11 cellular contexts compared by ENCODE assay signal in the genomic region with DNA sequence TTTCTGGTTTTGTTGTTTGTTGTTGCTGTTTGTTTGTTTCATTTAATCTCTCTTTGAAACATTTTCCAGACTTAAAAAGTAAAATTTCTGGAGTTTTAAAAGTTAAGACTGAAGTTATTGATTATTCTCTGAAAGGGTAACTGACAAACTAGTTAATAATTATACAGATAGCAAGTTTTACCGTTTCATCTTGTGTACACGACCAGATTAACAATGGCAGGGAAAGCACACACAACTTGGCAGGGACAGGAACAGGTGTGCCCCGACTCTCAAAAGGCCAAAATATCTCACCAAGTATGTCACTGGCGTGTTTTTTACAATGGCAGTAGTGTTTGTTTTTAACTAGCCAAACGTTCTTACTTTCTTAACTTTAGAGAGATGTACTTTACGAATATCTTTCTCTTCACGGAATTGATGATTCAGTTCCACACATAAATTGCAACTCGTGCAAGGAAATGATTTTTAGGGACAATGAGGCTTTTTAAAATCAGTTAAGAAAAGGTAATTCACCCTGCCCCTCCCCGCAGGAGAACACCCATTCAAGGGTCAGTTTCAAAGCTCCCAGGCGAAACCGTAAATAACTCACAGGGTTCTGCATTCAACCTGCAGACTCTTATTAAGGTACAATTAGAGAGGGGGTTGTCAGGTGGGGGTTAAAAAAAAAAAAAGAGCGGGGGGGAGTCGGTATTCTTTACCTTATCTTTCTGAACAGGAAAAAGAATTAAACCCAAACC. TPM values are rescaled to one million over a fixed set of nuclear protein-coding genes. Genes with fewer than 3 reads are reported as not detected.
DNase-seq lines count a peak whose midpoint lies in the region; ATAC-seq and TF ChIP-seq lines count a peak whose summit lies in the region.
"Had no signal": no experiment of that assay in that cellular context is flagged by ENCODE, and none has a peak within 500 bp of the region (broad histone marks: within the 10 kb centered on the region; RNA-seq: fewer than 3 reads in every experiment).

No MANE protein-coding gene starts in this region.

- no peak overlapping the region for H2AFZ ChIP-seq in SK-N-SH (ENCODE audit: low read depth)
- no peak overlapping the region for H2AFZ ChIP-seq in mammary epithelial cell (ENCODE audit: low read depth, low read length)

- H3K9ac ChIP-seq in SK-N-SH (peak overlapping the region; percentile 66; the same call in 1 of the 2 replicates), mammary epithelial cell (ENCODE audit: insufficient read depth, low read length) (peak overlapping the region; percentile 85)

- TF ChIP-seq EP300 in SK-N-SH (IDR thresholded peaks at IDR 0.05; ENCODE audit: borderline replicate concordance in 1 of 2, low read depth in 1 of 2, low read length in 1 of 2) = no peak

- H3K27me3 ChIP-seq in SK-N-SH (ENCODE audit: insufficient read depth) = no peaks in the 10 kb centered on the region
- no peaks in the 10 kb centered on the region for H3K27me3 ChIP-seq in mammary epithelial cell (ENCODE audit: insufficient read depth, low read length)

- TF ChIP-seq RAD21 in SK-N-SH (IDR thresholded peaks at IDR 0.05; ENCODE audit: low read length) = no peak

- dilution Hi-C loops in mammary epithelial cell (cut with HindIII; ENCODE audit: low sequenced_read_pairs) = no loop called here

- peaks cover 60% of the 10 kb centered on the region for H4K20me1 ChIP-seq in SK-N-SH (ENCODE audit: insufficient read depth)
- H4K20me1 ChIP-seq in mammary epithelial cell (ENCODE audit: insufficient read depth, low read length) = no peaks in the 10 kb centered on the region

- BruUV-seq in mammary epithelial cell (replicated peaks; lab: Mats Ljungman, UMichigan) = no TSS peak

- no peaks in the 10 kb centered on the region for H3K27me3 Mint-ChIP-seq in type B pancreatic cell

- peaks cover 5% of the 10 kb centered on the region for H3K36me3 Mint-ChIP-seq in type B pancreatic cell

- H3K9me3 ChIP-seq in SK-N-SH (no peaks in the 10 kb centered on the region), mammary epithelial cell (replicated peaks; ENCODE audit: insufficient read depth, low read length) (no peaks in the 10 kb centered on the region)

- ATAC-seq in SK-N-SH treated with all-trans-retinoic acid at 6 μM for 48 hours = no peak

- H3K79me2 ChIP-seq in SK-N-SH (ENCODE audit: insufficient read depth) (peaks cover 77% of the 10 kb centered on the region), mammary epithelial cell (ENCODE audit: insufficient read depth, low read length) (peaks cover 82% of the 10 kb centered on the region)

- no peak for TF ChIP-seq CTCF in SK-N-SH (IDR thresholded peaks at IDR 0.05)
- TF ChIP-seq CTCF in mammary epithelial cell (conservative IDR thresholded peaks at IDR 0.05 in 1 of 2, IDR thresholded peaks at IDR 0.05 in 1 of 2; ENCODE audit: extremely low read depth in 1 of 2, insufficient read depth in 1 of 2, low read depth in 1 of 2, low read length in 2 of 2) = no peak
- no peak for TF ChIP-seq CTCF in type B pancreatic cell (conservative IDR thresholded peaks at IDR 0.05)

- in situ Hi-C loops in mammary epithelial cell (cut with MboI; ENCODE audit: low sequenced_read_pairs in 2 of 2) = loop anchor here in 1 of 2 donors (25.0 kb wide), 1 partner anchor 480 kb away; no protein-coding TSS in a partner anchor

- peaks cover 20% of the 10 kb centered on the region for H3F3A ChIP-seq in SK-N-SH (replicated peaks; ENCODE audit: insufficient read depth)

- CTCF ChIA-PET in SK-N-SH (lab: Yijun Ruan, JAX) = interaction anchor here (1.3 kb wide), 1 partner anchor 186 kb away, joined by 4 read pairs; no protein-coding TSS in a partner anchor
- CTCF ChIA-PET in mammary epithelial cell (lab: Charles Lee; ENCODE audit: low non-redundant PET) = no interaction called here

- no peaks in the 10 kb centered on the region for H3K9me3 Mint-ChIP-seq in type B pancreatic cell
- H3K9me3 Mint-ChIP-seq: CD4-positive, alpha-beta memory T cell had no signal

- H3K4me1 ChIP-seq in SK-N-SH (ENCODE audit: control insufficient read depth in 1 of 2, insufficient read depth in 2 of 2, low read depth in 1 of 2, low read length in 1 of 2) (peaks cover 44% of the 10 kb centered on the region in 2 experiments), mammary epithelial cell (ENCODE audit: insufficient read depth, low read length) (peaks cover 53% of the 10 kb centered on the region)

- H3K4me1 Mint-ChIP-seq in type B pancreatic cell (ENCODE audit: unreplicated experiment) = peaks cover 56% of the 10 kb centered on the region

- H3K4me3 Mint-ChIP-seq in type B pancreatic cell = peak overlapping the region; percentile 90

- WGBS in SK-N-SH (ENCODE audit: low lambda C conversion rate) = 60% methylated on average over 13 of the region's 13 CpGs
- 17% methylated on average over 12 of the region's 13 CpGs for WGBS in mammary epithelial cell (ENCODE audit: low coverage, missing lambda C conversion rate)

- no peaks in the 10 kb centered on the region for H3K9me2 ChIP-seq in SK-N-SH

- peaks cover 5 to 9% of the 10 kb centered on the region in 2 experiments for H3K36me3 ChIP-seq in SK-N-SH (replicated peaks in 1 of 2; ENCODE audit: control insufficient read depth in 1 of 2, insufficient read depth in 2 of 2, low read length in 1 of 2)
- no peaks in the 10 kb centered on the region for H3K36me3 ChIP-seq in mammary epithelial cell (ENCODE audit: insufficient read depth, low read length)

- DNase-seq in SK-N-SH = no peak
- no peak for DNase-seq in mammary epithelial cell
- DNase-seq in lung microvascular endothelial cell (ENCODE audit: low read depth in 2 of 2) = peak; percentile 25 to 33
- DNase-seq in type B pancreatic cell (ENCODE audit: extremely low spot score, unreplicated experiment) = no peak
- DNase-seq in kidney glomerular epithelial cell (lab: John Stamatoyannopoulos, UW) = no peak
- DNase-seq in activated CD8-positive, alpha-beta memory T cell treated with anti-CD3 and anti-CD28 coated beads, Interleukin-2, amount 50 U/mL, for 48 hours = no peak
- DNase-seq in medulla oblongata (ENCODE audit: extremely low spot score) = no peak
- DNase-seq: activated CD4-positive, CD25-positive, alpha-beta regulatory T cell treated with anti-CD3 and anti-CD28 coated beads, Interleukin-2, amount 50 U/mL, for 72 hours; CD4-positive, alpha-beta memory T cell; NCI-H187 had no signal

- H3K27ac ChIP-seq in SK-N-SH (ENCODE audit: low read depth in 2 of 2, low read length in 1 of 2) = no peak overlapping the region; a peak in 1 of 4 replicates
- peak overlapping the region; percentile 91 for H3K27ac ChIP-seq in mammary epithelial cell (ENCODE audit: insufficient read depth, low read depth, low read length)

- H3K4me3 ChIP-seq in SK-N-SH (ENCODE audit: low read depth in 2 of 2, low read length in 1 of 2) (peak overlapping the region; percentile 73 to 81; a peak in 2 of 4 replicates), mammary epithelial cell (replicated peaks in 1 of 3; ENCODE audit: insufficient read depth in 1 of 3, low read depth in 2 of 3, low read length in 3 of 3) (peak overlapping the region; percentile 66 to 77 (median 72))

- H3K27ac Mint-ChIP-seq in type B pancreatic cell = peak overlapping the region; percentile 91
- H3K27ac Mint-ChIP-seq: CD4-positive, alpha-beta memory T cell had no signal

- POLR2A ChIA-PET in SK-N-SH (lab: Yijun Ruan, JAX) = no interaction called here

- intact Hi-C loops in mammary epithelial cell (cut with micrococcal nuclease) = no loop called here

- H3K4me2 ChIP-seq in SK-N-SH (peak overlapping the region; percentile 75), mammary epithelial cell (ENCODE audit: insufficient read depth, low read depth, low read length) (peak overlapping the region; percentile 80)

TF ChIP-seq in SK-N-SH, 30 proteins besides CTCF, POLR2A, EP300 and RAD21 (continues in another document):
- TF ChIP-seq CHD2 (IDR thresholded peaks at IDR 0.05; ENCODE audit: low read length, partially characterized antibody) (no peak), SMC3 (IDR thresholded peaks at IDR 0.05; ENCODE audit: low read depth, low read length) (no peak), RCOR1 (IDR thresholded peaks at IDR 0.05; ENCODE audit: low read length) (no peak), NFIC (IDR thresholded peaks at IDR 0.05; ENCODE audit: borderline replicate concordance) (no peak)
- TF ChIP-seq, protein P1, sequence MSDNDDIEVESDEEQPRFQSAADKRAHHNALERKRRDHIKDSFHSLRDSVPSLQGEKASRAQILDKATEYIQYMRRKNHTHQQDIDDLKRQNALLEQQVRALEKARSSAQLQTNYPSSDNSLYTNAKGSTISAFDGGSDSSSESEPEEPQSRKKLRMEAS (IDR thresholded peaks at IDR 0.05; ENCODE audit: low read depth) = no peak

TF ChIP-seq in SK-N-SH treated with all-trans-retinoic acid at 6 μM for 48 hours, 23 proteins besides CTCF, POLR2A, EP300 and RAD21 (continues in another document):
- TF ChIP-seq, protein P2, sequence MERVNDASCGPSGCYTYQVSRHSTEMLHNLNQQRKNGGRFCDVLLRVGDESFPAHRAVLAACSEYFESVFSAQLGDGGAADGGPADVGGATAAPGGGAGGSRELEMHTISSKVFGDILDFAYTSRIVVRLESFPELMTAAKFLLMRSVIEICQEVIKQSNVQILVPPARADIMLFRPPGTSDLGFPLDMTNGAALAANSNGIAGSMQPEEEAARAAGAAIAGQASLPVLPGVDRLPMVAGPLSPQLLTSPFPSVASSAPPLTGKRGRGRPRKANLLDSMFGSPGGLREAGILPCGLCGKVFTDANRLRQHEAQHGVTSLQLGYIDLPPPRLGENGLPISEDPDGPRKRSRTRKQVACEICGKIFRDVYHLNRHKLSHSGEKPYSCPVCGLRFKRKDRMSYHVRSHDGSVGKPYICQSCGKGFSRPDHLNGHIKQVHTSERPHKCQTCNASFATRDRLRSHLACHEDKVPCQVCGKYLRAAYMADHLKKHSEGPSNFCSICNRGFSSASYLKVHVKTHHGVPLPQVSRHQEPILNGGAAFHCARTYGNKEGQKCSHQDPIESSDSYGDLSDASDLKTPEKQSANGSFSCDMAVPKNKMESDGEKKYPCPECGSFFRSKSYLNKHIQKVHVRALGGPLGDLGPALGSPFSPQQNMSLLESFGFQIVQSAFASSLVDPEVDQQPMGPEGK (CRISPR knock-in tag; IDR thresholded peaks at IDR 0.05; ENCODE audit: borderline replicate concordance) = no peak
- TF ChIP-seq BACH2 (CRISPR knock-in tag; IDR thresholded peaks at IDR 0.05; ENCODE audit: borderline replicate concordance) = no peak
- no peak for TF ChIP-seq ARNTL (CRISPR knock-in tag; IDR thresholded peaks at IDR 0.05; ENCODE audit: borderline replicate concordance, low read depth)

RNA-seq across cellular contexts. Expression of a gene that starts 3.5 kb away (rescaled TPM):
- 51.5 and 69.7 TPM in 2 replicates for polyA plus RNA-seq in SK-N-SH (2012; rRNA removed)
- 41.0 and 63.0 TPM in 2 replicates for polyA plus RNA-seq in SK-N-SH (2012; cell fraction: cytosol; rRNA removed)
- 128 and 129 TPM in 2 replicates for polyA plus RNA-seq in SK-N-SH (2012; cell fraction: nucleus; rRNA removed)
- 100 to 1,000 TPM; 111 to 126 TPM for total RNA-seq in mammary epithelial cell
- polyA plus RNA-seq in mammary epithelial cell = 141 TPM
- 123 TPM for polyA minus RNA-seq in mammary epithelial cell
- 60.6 and 79.6 TPM in 2 replicates for total RNA-seq in lung microvascular endothelial cell
- 101 and 113 TPM in 2 replicates for total RNA-seq in type B pancreatic cell (ENCODE audit: low replicate concordance)

Comparison
In these comparisons a context has a peak if more than half of its experiments do, and no peak if none do; other contexts are left out.
1. DNase-seq: peak in lung microvascular endothelial cell (2 of 2); none in SK-N-SH (single experiment), mammary epithelial cell (single experiment), type B pancreatic cell (single experiment), kidney glomerular epithelial cell (single experiment), activated CD8-positive, alpha-beta memory T cell treated with anti-CD3 and anti-CD28 coated beads, Interleukin-2, amount 50 U/mL, for 48 hours (single experiment) and medulla oblongata (single experiment).